26 cellular contexts compared by ENCODE assay signal in the genomic region with DNA sequence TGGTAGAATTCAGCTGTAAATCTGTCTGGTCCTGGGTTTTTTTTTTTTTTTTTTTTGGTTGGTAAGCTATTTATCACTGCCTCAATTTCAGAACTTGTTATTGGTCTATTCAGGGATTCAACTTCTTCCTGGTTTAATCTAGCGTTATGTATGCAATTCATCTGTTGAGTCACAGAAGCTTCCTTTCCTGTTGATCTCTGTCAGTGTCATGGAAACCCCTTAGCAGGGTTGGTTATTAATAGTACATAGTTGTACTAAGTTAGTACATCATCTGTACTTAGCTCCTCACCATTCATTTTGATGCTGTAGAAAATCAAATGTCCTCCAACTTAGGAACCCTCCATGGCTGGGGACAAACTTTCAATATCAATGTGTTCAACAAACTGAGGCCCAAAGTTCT. TPM values are rescaled to one million over a fixed set of nuclear protein-coding genes. Genes with fewer than 3 reads are reported as not detected.
"Had no signal": no experiment of that assay in that cellular context is flagged by ENCODE, and none has a peak within 500 bp of the region (broad histone marks: within the 10 kb centered on the region; RNA-seq: fewer than 3 reads in every experiment).

No MANE protein-coding gene starts in this region.

- DNase-seq: activated T-cell treated with anti-CD3 and anti-CD28 coated beads, Interleukin-2, amount 50 U/mL, for 1 hour; aorta; caudate nucleus; effector memory CD4-positive, alpha-beta T cell; glutamatergic neuron; hippocampal formation; left ventricle myocardium superior; mesendoderm; mucosa of descending colon; nephron progenitor cell; nucleus accumbens; right lobe of liver; small intestine; stimulated activated CD4-positive, alpha-beta T cell treated with anti-CD3 and anti-CD28 coated beads, Interleukin-2, amount 100 ng/mL, for 48 hours; stimulated activated CD8-positive, alpha-beta memory T cell treated with anti-CD3 and anti-CD28 coated beads, Interleukin-4, amount 100 ng/mL, for 48 hours; stimulated activated naive CD4-positive, alpha-beta T cell treated with Interleukin-2 at 50 U/mL for 16 hours; T-helper 9 cell; upper lobe of right lung had no signal

- H3K27me3 ChIP-seq: right lobe of liver had no signal

- H3K27ac ChIP-seq: right lobe of liver, upper lobe of right lung had no signal

- H3K9me3 ChIP-seq: mucosa of descending colon, right lobe of liver, upper lobe of right lung had no signal

- H3K4me3 ChIP-seq: mucosa of descending colon, right lobe of liver, upper lobe of right lung had no signal

- H3K36me3 ChIP-seq: right lobe of liver, upper lobe of right lung had no signal

- FAIRE-seq: frontal cortex, small intestine had no signal

- H3K4me1 ChIP-seq: right lobe of liver, upper lobe of right lung had no signal

RNA-seq across cellular contexts. Expression of a gene that starts 51.0 kb away (rescaled TPM):
- total RNA-seq: activated naive CD4-positive, alpha-beta T cell treated with anti-CD3 and anti-CD28 coated beads, Interleukin-2, amount 50 U/mL, for 72 hours; aorta; dermis microvascular lymphatic vessel endothelial cell; esophagus mucosa; left ventricle myocardium superior; mucosa of descending colon; right lobe of liver; T-helper 1 cell treated with Interleukin-12 subunit alpha and Interleukin-12 subunit beta and Interleukin-4 antibody, amounts not matched to agents 30 ng/mL and 1 ng/mL, for 36 hours; upper lobe of right lung; WTC11 had no signal
- polyA plus RNA-seq: adipose tissue, aorta, small intestine, thymus had no signal
